In genomic region chr18:26548144-26549102, GRCh38 we compare ENCODE assay signal across 9 cellular contexts. TPM values are rescaled to one million over a fixed set of nuclear protein-coding genes. Genes with fewer than 3 reads are reported as not detected.
DNase-seq lines count a peak whose midpoint lies in the region; ATAC-seq and TF ChIP-seq lines count a peak whose summit lies in the region.
"Had no signal": no experiment of that assay in that cellular context is flagged by ENCODE, and none has a peak within 500 bp of the region (broad histone marks: within the 10 kb centered on the region; RNA-seq: fewer than 3 reads in every experiment).

Gene KCTD1 (minus strand): TSS chr18:26548553. CDS start chr18:26548536, 17 bp downstream.

- H3K4me3 ChIP-seq in left lung, result peak within 1 kb of the TSS; percentile 60 to 67
- H3K4me3 ChIP-seq: K562 had no signal

- no peaks in the 10 kb centered on the region for H3K36me3 ChIP-seq in left lung

- peak in 1 of 2 donors; percentile 5 for TF ChIP-seq CTCF in left lung (IDR thresholded peaks at IDR 0.05)

- intact Hi-C loops in left lung (cut with DNase I), result loop anchor here in 1 of 2 donors (10.0 kb wide), 1 partner anchor 106 kb away; no protein-coding TSS in a partner anchor

- H3K9me3 ChIP-seq in left lung, result no peaks in the 10 kb centered on the region

- DNase-seq in AML-193 (lab: John Stamatoyannopoulos, UW) (peak; percentile 39 to 50), NCI-H460 (ENCODE audit: extremely low read depth, low read depth) (peak; percentile 76), dermis blood vessel endothelial cell (peak; percentile 93), left lung (peak; percentile 85 to 87)
- DNase-seq in activated CD4-positive, alpha-beta T cell treated with anti-CD3 and anti-CD28 coated beads for 4 hours, result peak; percentile 50 to 60
- DNase-seq in stimulated activated CD4-positive, alpha-beta T cell treated with anti-CD3 and anti-CD28 coated beads, Interleukin-2, amount 100 ng/mL, for 48 hours, result peak; percentile 52 to 59

- peak; percentile 42 for ATAC-seq in GM19043 (IDR thresholded peaks at IDR 0.05; ENCODE audit: low read depth, unreplicated experiment)
- ATAC-seq in HG03196 (IDR thresholded peaks at IDR 0.05; ENCODE audit: unreplicated experiment), result peak; percentile 44
- peak; percentile 58 for ATAC-seq in left lung
- ATAC-seq: K562 had no signal

- H3K27ac ChIP-seq in left lung, result peak within 1 kb of the TSS; percentile 40 to 76

- peaks cover 17 to 46% of the 10 kb centered on the region in 2 donors for H3K4me1 ChIP-seq in left lung

- peaks cover 31 to 67% of the 10 kb centered on the region in 2 donors for H3K27me3 ChIP-seq in left lung

RNA-seq across cellular contexts. Expression of gene KCTD1, which starts in this region (rescaled TPM):
- total RNA-seq in NCI-H460 (2014; rRNA removed; shearing (Covaris generic)), result 17.2 and 22.5 TPM in 2 replicates
- polyA plus RNA-seq in NCI-H460 (2014; cell fraction: nucleus; rRNA removed), result 11.6 and 16.0 TPM in 2 replicates
- 6.7 and 7.0 TPM in 2 replicates for total RNA-seq in dermis blood vessel endothelial cell
- total RNA-seq in left lung, result 10 to 100 TPM; 12.1 to 21.7 TPM
- total RNA-seq: K562 had no signal
- polyA plus RNA-seq: K562 had no signal

Comparison
In these comparisons a context has a peak if more than half of its experiments do, and no peak if none do; other contexts are left out.
1. Peak in every context shown above with its lines: DNase-seq, ATAC-seq, H3K4me3 ChIP-seq and H3K27ac ChIP-seq.